In the genomic region with DNA sequence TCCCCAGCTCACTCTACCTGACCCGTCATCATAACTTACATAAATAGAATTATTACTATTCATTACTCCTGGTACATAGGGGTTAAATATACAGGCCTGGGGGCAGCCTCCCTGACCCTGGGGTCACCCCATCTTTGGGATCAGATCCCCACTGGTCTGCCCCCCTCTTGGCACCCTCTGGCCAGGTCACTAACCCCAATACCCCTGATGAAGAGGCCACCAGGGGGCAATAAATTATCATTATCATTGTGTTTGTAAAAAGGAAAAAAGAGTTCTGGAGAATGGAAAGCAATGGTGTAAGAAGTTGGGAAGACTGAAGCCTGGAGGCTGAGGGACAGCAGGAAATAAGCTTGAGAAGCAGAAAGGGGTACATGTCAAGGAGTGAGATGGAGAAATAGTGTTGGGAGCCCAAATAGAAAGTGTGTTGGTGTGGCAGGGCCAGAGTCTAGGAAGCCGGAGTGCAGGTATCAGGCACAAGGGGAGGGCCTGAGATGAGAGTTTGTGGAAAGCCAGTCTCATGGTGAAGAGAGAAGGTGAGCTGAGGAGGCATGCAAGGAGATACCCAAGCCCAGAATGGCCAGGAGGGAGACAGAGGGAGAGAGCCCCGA, we compare ENCODE assay signal across 9 cellular contexts. TPM values are rescaled to one million over a fixed set of nuclear protein-coding genes. Genes with fewer than 3 reads are reported as not detected.
DNase-seq lines count a peak whose midpoint lies in the region; ATAC-seq, FAIRE-seq and TF ChIP-seq lines count a peak whose summit lies in the region.
"Had no signal": no experiment of that assay in that cellular context is flagged by ENCODE, and none has a peak within 500 bp of the region (broad histone marks: within the 10 kb centered on the region; RNA-seq: fewer than 3 reads in every experiment).

No MANE protein-coding gene starts in this region.

- no peak overlapping the region; the same call in 1 of the 2 replicates for H3K27ac ChIP-seq in 22Rv1
- no peak overlapping the region for H3K27ac ChIP-seq in SU-DHL-6 (ENCODE audit: low read depth, low read length)
- H3K27ac ChIP-seq in stomach: no peak overlapping the region

- TF ChIP-seq EP300 in stomach (IDR thresholded peaks at IDR 0.05): no peak

- no peak overlapping the region for H2AFZ ChIP-seq in SU-DHL-6 (ENCODE audit: low read depth, low read length, severe bottlenecking)

- H3K4me3 ChIP-seq in GM12865 (ENCODE audit: low read depth, low read length) (no peak overlapping the region), SU-DHL-6 (ENCODE audit: insufficient read depth, low read length, poor library complexity, severe bottlenecking) (no peak overlapping the region), stomach (no peak overlapping the region)

- no peaks in the 10 kb centered on the region for H3K9me2 ChIP-seq in SU-DHL-6 (replicated peaks; ENCODE audit: insufficient read depth, low read length)

- H3F3A ChIP-seq in SU-DHL-6 (ENCODE audit: insufficient read depth): peaks cover 14% of the 10 kb centered on the region

- TF ChIP-seq CTCF in 22Rv1 (IDR thresholded peaks at IDR 0.05) (peak; percentile 47), GM12865 (IDR thresholded peaks at IDR 0.05; ENCODE audit: insufficient read depth, low read depth, low read length, missing control alignments) (peak; percentile 11), SU-DHL-6 (IDR thresholded peaks at IDR 0.05; ENCODE audit: insufficient read depth, low read length, poor library complexity, severe bottlenecking) (peak; percentile 51), stomach (IDR thresholded peaks at IDR 0.05) (peak in 2 of 7 experiments; percentile 8 to 15)

- H3K9me3 ChIP-seq in SU-DHL-6 (ENCODE audit: insufficient read depth, low read length) (no peaks in the 10 kb centered on the region), stomach (no peaks in the 10 kb centered on the region)

- no peaks in the 10 kb centered on the region for H3K79me2 ChIP-seq in SU-DHL-6 (ENCODE audit: insufficient read depth, low read length)

- no peak for FAIRE-seq in H54 (lab: Jason Lieb, UNC)

- WGBS in stomach, 5 donors: 70 to 84% (median 81%) methylated on average over 3 of the region's 3 CpGs

- peaks cover 10 to 29% (median 28%) of the 10 kb centered on the region in 4 donors for H3K4me1 ChIP-seq in stomach

- H3K36me3 ChIP-seq in SU-DHL-6 (ENCODE audit: low read length) (no peaks in the 10 kb centered on the region), stomach (no peaks in the 10 kb centered on the region)

- H3K27me3 ChIP-seq in SU-DHL-6 (ENCODE audit: low read length): no peaks in the 10 kb centered on the region
- peaks cover 0 to 28% (median 0%) of the 10 kb centered on the region in 3 donors for H3K27me3 ChIP-seq in stomach

- no peak for DNase-seq in GM12865 (ENCODE audit: low read depth)
- DNase-seq in glomerular visceral epithelial cell (ENCODE audit: extremely low spot score): peak; percentile 27
- DNase-seq in H54 (ENCODE audit: insufficient read length, low spot score): no peak
- DNase-seq in stomach: no peak
- DNase-seq: activated T-cell treated with anti-CD3 and anti-CD28 coated beads, Interleukin-2, amount 50 U/mL, for 1 hour had no signal

- ATAC-seq in HG03196 (IDR thresholded peaks at IDR 0.05; ENCODE audit: unreplicated experiment) (no peak), GM19452 (IDR thresholded peaks at IDR 0.05; ENCODE audit: unreplicated experiment) (no peak)

- H3K4me2 ChIP-seq in SU-DHL-6 (ENCODE audit: low read depth, low read length, poor library complexity, severe bottlenecking): no peak overlapping the region

- no peaks in the 10 kb centered on the region for H4K20me1 ChIP-seq in SU-DHL-6 (ENCODE audit: low read depth, low read length)

- no peak overlapping the region for H3K9ac ChIP-seq in SU-DHL-6 (ENCODE audit: low read length)

- intact Hi-C loops in stomach (cut with DNase I; ENCODE audit: low total_unique reads): no loop called here

- TF ChIP-seq POLR2A in H54 (IDR thresholded peaks at IDR 0.05; ENCODE audit: low read depth, low read length): no peak
- TF ChIP-seq POLR2A in stomach (IDR thresholded peaks at IDR 0.05): no peak

RNA-seq across cellular contexts. Expression of gene AAAS, which starts 6.1 kb away (rescaled TPM):
- total RNA-seq in stomach: 10 to 100 TPM; 22.6 to 59.4 (median 43.3) TPM
- 10 to 100 TPM; 19.7 to 49.7 (median 19.7) TPM for polyA plus RNA-seq in stomach

RNA-seq across cellular contexts. Expression of gene SP7, which starts 8.6 kb away (rescaled TPM):
- total RNA-seq in stomach: not detected
- polyA plus RNA-seq in stomach: not detected

RNA-seq across cellular contexts. Expression of gene MYG1, which starts 28.0 kb away (rescaled TPM):
- total RNA-seq in stomach: 10 to 100 TPM; 16.0 to 33.9 (median 29.0) TPM
- polyA plus RNA-seq in stomach: 100 to 1,000 TPM in 1 of 3 donors, 10 to 100 TPM in 2; 89.5 to 120 (median 98.5) TPM

RNA-seq across cellular contexts. Expression of gene PFDN5, which starts 32.2 kb away (rescaled TPM):
- total RNA-seq in stomach: 100 to 1,000 TPM; 207 to 623 (median 288) TPM
- 1,000 to 10,000 TPM; 1,294 to 1,886 (median 1,325) TPM for polyA plus RNA-seq in stomach

RNA-seq across cellular contexts. Expression of gene SP1, which starts 52.4 kb away (rescaled TPM):
- total RNA-seq in stomach: 100 to 1,000 TPM in 1 of 5 donors, 10 to 100 TPM in 4; 13.3 to 142 (median 36.8) TPM
- 10 to 100 TPM; 10.2 to 16.2 (median 12.2) TPM for polyA plus RNA-seq in stomach
